10 cellular contexts compared by ENCODE assay signal in genomic region chr14:75636100-75636692, GRCh38. TPM values are rescaled to one million over a fixed set of nuclear protein-coding genes. Genes with fewer than 3 reads are reported as not detected.
DNase-seq lines count a peak whose midpoint lies in the region; TF ChIP-seq lines count a peak whose summit lies in the region.
"Had no signal": no experiment of that assay in that cellular context is flagged by ENCODE, and none has a peak within 500 bp of the region (broad histone marks: within the 10 kb centered on the region; RNA-seq: fewer than 3 reads in every experiment).

No MANE protein-coding gene starts in this region.

- BruUV-seq in PC-9 (replicated peaks; lab: Mats Ljungman, UMichigan) (no TSS peak), MCF 10A (replicated peaks; lab: Mats Ljungman, UMichigan) (no TSS peak)

- H4K20me1 ChIP-seq in PC-9 (ENCODE audit: insufficient read depth), result no peaks in the 10 kb centered on the region

- no peaks in the 10 kb centered on the region for H3K9me2 ChIP-seq in PC-9 (ENCODE audit: insufficient read depth)

- DNase-seq in GM03348 (ENCODE audit: low spot score) (peak; percentile 45), PC-9 (peak in 1 of 2 experiments; percentile 45), fibroblast of pulmonary artery (ENCODE audit: low read depth) (peak; percentile 48), retina (peak; percentile 48), MCF 10A (ENCODE audit: unreplicated experiment) (no peak), CD14-positive monocyte (ENCODE audit: low spot score) (no peak), RKO (ENCODE audit: low spot score) (no peak)
- DNase-seq: NCI-H526 treated with DMSO at 0.1 percent for 48 hours, stomach had no signal

- H3K9me3 ChIP-seq in PC-9 (ENCODE audit: insufficient read depth, low read depth), result no peaks in the 10 kb centered on the region
- H3K9me3 ChIP-seq: stomach had no signal

- H3F3A ChIP-seq in PC-9 (ENCODE audit: insufficient read depth, low read depth), result peaks cover 27% of the 10 kb centered on the region

- no peaks in the 10 kb centered on the region for H3K27me3 Mint-ChIP-seq in MCF 10A (ENCODE audit: insufficient read depth, unreplicated experiment)
- H3K27me3 Mint-ChIP-seq in CD14-positive monocyte (ENCODE audit: low read depth in 3 of 3), result no peaks in the 10 kb centered on the region

- no peaks in the 10 kb centered on the region for H3K27me3 ChIP-seq in PC-9 (ENCODE audit: insufficient read depth, low read depth)
- H3K27me3 ChIP-seq: cardiac muscle cell had no signal

- H3K79me2 ChIP-seq in PC-9 (ENCODE audit: low read depth), result no peaks in the 10 kb centered on the region

- H3K4me3 ChIP-seq in PC-9, result no peak overlapping the region
- H3K4me3 ChIP-seq in fibroblast of pulmonary artery (replicated peaks; ENCODE audit: low read depth, low read length), result no peak overlapping the region
- H3K4me3 ChIP-seq: cardiac muscle cell, stomach had no signal

- TF ChIP-seq CTCF in PC-9 (conservative IDR thresholded peaks at IDR 0.05) (no peak), fibroblast of pulmonary artery (IDR thresholded peaks at IDR 0.05; ENCODE audit: low read length, missing control alignments) (no peak), MCF 10A (IDR thresholded peaks at IDR 0.05; ENCODE audit: unreplicated experiment) (no peak), CD14-positive monocyte (IDR thresholded peaks at IDR 0.05) (no peak)

- peak overlapping the region; percentile 72 for H3K4me2 ChIP-seq in PC-9

- POLR2A ChIA-PET in PC-9 (lab: Charles Lee; ENCODE audit: unreplicated experiment), result interaction anchor here (0.6 kb wide), 1 partner anchor 571 kb away, joined by 5 read pairs; no protein-coding TSS in a partner anchor
- POLR2A ChIA-PET in MCF 10A (lab: Yijun Ruan, JAX), result no interaction called here

- CTCF ChIA-PET in PC-9 (lab: Charles Lee) (no interaction called here), MCF 10A (lab: Yijun Ruan, JAX) (interaction anchor here (0.7 to 1.0 kb wide), 3 partner anchors 18 to 31 kb away, joined by 3 to 4 read pairs (median 3); no protein-coding TSS in a partner anchor)

- H3K4me3 Mint-ChIP-seq in MCF 10A (ENCODE audit: unreplicated experiment) (no peak overlapping the region), CD14-positive monocyte (no peak overlapping the region)

- H3K4me1 Mint-ChIP-seq in MCF 10A (ENCODE audit: insufficient read depth, unreplicated experiment) (peaks cover 5% of the 10 kb centered on the region), CD14-positive monocyte (no peaks in the 10 kb centered on the region)

- no peak overlapping the region for H3K27ac Mint-ChIP-seq in MCF 10A (ENCODE audit: low read depth, unreplicated experiment)
- H3K27ac Mint-ChIP-seq in CD14-positive monocyte, result no peak overlapping the region

- intact Hi-C loops in PC-9 (cut with micrococcal nuclease; ENCODE audit: unreplicated experiment), result loop anchor here (10.0 kb wide), 1 partner anchor 181 kb away; no protein-coding TSS in a partner anchor
- intact Hi-C loops in MCF 10A (cut with micrococcal nuclease), result no loop called here
- intact Hi-C loops in CD14-positive monocyte (cut with micrococcal nuclease), result no loop called here

- peak overlapping the region; percentile 71 for H3K27ac ChIP-seq in PC-9
- H3K27ac ChIP-seq: cardiac muscle cell, stomach had no signal

- H3K36me3 Mint-ChIP-seq in MCF 10A (ENCODE audit: insufficient read depth, unreplicated experiment) (peaks cover 1% of the 10 kb centered on the region), CD14-positive monocyte (peaks cover 43 to 54% of the 10 kb centered on the region in 2 donors)

- H3K4me1 ChIP-seq in PC-9 (replicated peaks; ENCODE audit: insufficient read depth), result peaks cover 42% of the 10 kb centered on the region
- H3K4me1 ChIP-seq: stomach had no signal

- no peaks in the 10 kb centered on the region for H3K36me3 ChIP-seq in PC-9 (ENCODE audit: low read depth)
- H3K36me3 ChIP-seq: cardiac muscle cell, stomach had no signal

- H3K9me3 Mint-ChIP-seq in MCF 10A (ENCODE audit: unreplicated experiment) (no peaks in the 10 kb centered on the region), CD14-positive monocyte (no peaks in the 10 kb centered on the region)

- no peak overlapping the region for H2AFZ ChIP-seq in PC-9

RNA-seq across cellular contexts. Expression of gene ERG28, which starts 24.5 kb away (rescaled TPM):
- total RNA-seq in PC-9 (2021), result 25.2 and 32.5 TPM in 2 replicates
- 10.4 and 11.1 TPM in 2 replicates for total RNA-seq in MCF 10A (2022)
- 1 to 10 TPM; 5.7 to 8.2 TPM for polyA plus RNA-seq in CD14-positive monocyte

RNA-seq across cellular contexts. Expression of gene TTLL5, which starts 24.9 kb away (rescaled TPM):
- total RNA-seq in PC-9 (2021) (60.3 and 75.3 TPM in 2 replicates), MCF 10A (2022) (29.0 and 31.7 TPM in 2 replicates)
- polyA plus RNA-seq in CD14-positive monocyte, result 1 to 10 TPM; 4.2 to 4.7 TPM

RNA-seq across cellular contexts. Expression of gene FLVCR2, which starts 57.8 kb away (rescaled TPM):
- total RNA-seq in PC-9 (2021) (12.4 and 35.7 TPM in 2 replicates), MCF 10A (2022) (3.2 and 4.2 TPM in 2 replicates)
- 10 to 100 TPM; 16.3 to 36.6 TPM for polyA plus RNA-seq in CD14-positive monocyte

Comparison
In these comparisons a context has a peak if more than half of its experiments do, and no peak if none do; other contexts are left out.
1. DNase-seq: peak in GM03348 (single experiment), fibroblast of pulmonary artery (single experiment) and retina (single experiment); none in MCF 10A (single experiment), CD14-positive monocyte (single experiment) and RKO (single experiment).